ENCODE assay signal across 1 cellular context in genomic region chr3:160448845-160449659, GRCh38.
TF ChIP-seq lines count a peak whose summit lies in the region.

No MANE protein-coding gene starts in this region.

TF ChIP-seq in GM23338, 12 proteins besides CTCF, POLR2A, EP300 and RAD21 (continued from another document):
- no peak for TF ChIP-seq ZNF462 (CRISPR knock-in tag; IDR thresholded peaks at IDR 0.05)
- TF ChIP-seq POLR2AphosphoS5 (IDR thresholded peaks at IDR 0.05; ENCODE audit: low read depth) = no peak
- no peak for TF ChIP-seq JUNB (IDR thresholded peaks at IDR 0.05; ENCODE audit: unreplicated experiment)
- TF ChIP-seq ZNF331 (CRISPR knock-in tag; IDR thresholded peaks at IDR 0.05; ENCODE audit: low read depth) = no peak
- TF ChIP-seq NANOG (IDR thresholded peaks at IDR 0.05; ENCODE audit: borderline replicate concordance) = no peak
- no peak for TF ChIP-seq EZH2phosphoT487 (IDR thresholded peaks at IDR 0.05; ENCODE audit: unreplicated experiment)
- TF ChIP-seq ETS1 (IDR thresholded peaks at IDR 0.05) = no peak
- TF ChIP-seq EZH2 (IDR thresholded peaks at IDR 0.05; ENCODE audit: low read depth, unreplicated experiment) = no peak
